1 cellular context compared by ENCODE assay signal in genomic region chr2:236802862-236803261, GRCh38.
A peak's percentile ranks its signal among the peaks of the same experiment; 100 is the strongest.
TF ChIP-seq lines count a peak whose summit lies in the region.

No MANE protein-coding gene starts in this region.

TF ChIP-seq in liver, 16 proteins besides CTCF, POLR2A, EP300 and RAD21 (continued from another document):
- TF ChIP-seq REST (IDR thresholded peaks at IDR 0.05) (no peak), SP1 (IDR thresholded peaks at IDR 0.05) (no peak), RXRA (IDR thresholded peaks at IDR 0.05) (peak in 1 of 2 donors; percentile 46), ATF3 (IDR thresholded peaks at IDR 0.05) (no peak), GABPA (IDR thresholded peaks at IDR 0.05 in 1 of 2, conservative IDR thresholded peaks at IDR 0.05 in 1 of 2) (no peak), TAF1 (conservative IDR thresholded peaks at IDR 0.05) (no peak), JUND (IDR thresholded peaks at IDR 0.05) (no peak), HNF4A (conservative IDR thresholded peaks at IDR 0.05) (peak; percentile 55 to 62), FOXA2 (IDR thresholded peaks at IDR 0.05) (no peak), NR2F2 (IDR thresholded peaks at IDR 0.05) (no peak), EGR1 (IDR thresholded peaks at IDR 0.05; ENCODE audit: low read depth in 2 of 2) (no peak), YY1 (IDR thresholded peaks at IDR 0.05) (no peak), HNF4G (IDR thresholded peaks at IDR 0.05) (peak; percentile 24), ZBTB33 (IDR thresholded peaks at IDR 0.05) (no peak), MAX (IDR thresholded peaks at IDR 0.05) (peak; percentile 50)
